Comparison of ENCODE assay signal across 19 cellular contexts in the genomic region with DNA sequence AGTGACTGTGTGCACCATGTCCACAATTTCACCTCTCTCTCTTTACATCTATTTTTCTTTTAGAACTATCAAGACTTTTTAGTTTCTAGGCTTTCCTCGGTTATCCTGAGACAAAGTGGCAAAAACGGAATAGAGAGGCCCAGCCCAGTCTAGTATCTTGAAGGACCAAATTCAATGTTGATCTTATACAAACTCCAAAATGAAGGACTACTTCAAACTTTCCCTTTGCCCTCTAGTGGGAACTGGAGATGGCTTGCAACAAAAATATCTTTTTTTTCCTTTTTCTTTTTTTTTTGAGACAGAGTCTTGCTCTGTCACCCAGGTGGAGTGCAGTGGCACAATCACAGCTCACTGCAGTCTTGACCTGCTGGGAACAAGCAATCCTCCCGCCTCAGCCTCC.
"Had no signal": no experiment of that assay in that cellular context is flagged by ENCODE, and none has a peak within 500 bp of the region (broad histone marks: within the 10 kb centered on the region; RNA-seq: fewer than 3 reads in every experiment).

No MANE protein-coding gene starts in this region.

- H3K27ac ChIP-seq: heart left ventricle had no signal

- DNase-seq: activated B cell treated with CpG ODN at 0.5 μM for 24 hours; activated effector memory CD4-positive, alpha-beta T cell treated with anti-CD3 and anti-CD28 coated beads, Interleukin-2, amount 50 U/mL, for 16 hours; activated T-cell treated with anti-CD3 and anti-CD28 coated beads, Interleukin-2, amount 50 U/mL, for 1 hour; amygdala; dermis blood vessel endothelial cell; heart left ventricle; left colon; mammary epithelial cell; stimulated activated naive CD4-positive, alpha-beta T cell; substantia nigra; trophoblast cell had no signal

- H3K4me1 Mint-ChIP-seq: activated B cell treated with CpG ODN at 0.5 μM for 24 hours; central memory CD8-positive, alpha-beta T cell had no signal

- H3K4me3 Mint-ChIP-seq: activated B cell treated with CpG ODN at 0.5 μM for 24 hours; brain; central memory CD8-positive, alpha-beta T cell; nephron; T-helper 1 cell treated with Interleukin-12 subunit alpha and Interleukin-12 subunit beta and Interleukin-4 antibody, amounts not matched to agents 30 μg/mL and 1 μg/mL, for 36 hours had no signal

- ATAC-seq: activated naive CD4-positive, alpha-beta T cell treated with anti-CD3 and anti-CD28 coated beads, Interleukin-2, amount 50 U/mL, for 72 hours; esophagus mucosa; heart left ventricle; left colon; sciatic nerve had no signal

- H3K4me3 ChIP-seq: heart left ventricle had no signal

- H3K27ac Mint-ChIP-seq: activated B cell treated with CpG ODN at 0.5 μM for 24 hours; activated naive CD4-positive, alpha-beta T cell treated with anti-CD3 and anti-CD28 coated beads, Interleukin-2, amount 50 U/mL, for 72 hours; T-helper 1 cell treated with Interleukin-12 subunit alpha and Interleukin-12 subunit beta and Interleukin-4 antibody, amounts not matched to agents 30 μg/mL and 1 μg/mL, for 36 hours had no signal

- H3K36me3 Mint-ChIP-seq: activated naive CD4-positive, alpha-beta T cell treated with anti-CD3 and anti-CD28 coated beads, Interleukin-2, amount 50 U/mL, for 72 hours had no signal

- H3K9me3 ChIP-seq: heart left ventricle had no signal

- FAIRE-seq: frontal cortex had no signal

- H3K9me3 Mint-ChIP-seq: activated B cell treated with CpG ODN at 0.5 μM for 24 hours; activated naive CD4-positive, alpha-beta T cell treated with anti-CD3 and anti-CD28 coated beads, Interleukin-2, amount 50 U/mL, for 72 hours; brain; central memory CD8-positive, alpha-beta T cell; nephron; T-helper 1 cell treated with Interleukin-12 subunit alpha and Interleukin-12 subunit beta and Interleukin-4 antibody, amounts not matched to agents 30 μg/mL and 1 μg/mL, for 36 hours had no signal

- H3K27me3 ChIP-seq: heart left ventricle had no signal
